In genomic region chr12:56156464-56157200, GRCh38 we compare ENCODE assay signal across 1 cellular context.
TF ChIP-seq lines count a peak whose summit lies in the region.

No MANE protein-coding gene starts in this region.

TF ChIP-seq in HEK293, 187 proteins besides CTCF, POLR2A, EP300 and RAD21:
- TF ChIP-seq ATF2 (tag by site-specific recombination; IDR thresholded peaks at IDR 0.05; ENCODE audit: low read depth) = peak; percentile 61; the same call in 1 of the 2 replicates
- 0 out of 2 replicates have a peak, but pooled peaks have one; percentile 7 for TF ChIP-seq GLIS1 (tag by site-specific recombination; IDR thresholded peaks at IDR 0.05)
- 0 out of 2 replicates have a peak, but pooled peaks have one; percentile 64 for TF ChIP-seq ZNF121 (tag by site-specific recombination; IDR thresholded peaks at IDR 0.05)
- peak; percentile 54; the same call in 1 of the 2 replicates for TF ChIP-seq ZNF629 (tag by site-specific recombination; IDR thresholded peaks at IDR 0.05)
